Comparison of ENCODE assay signal across 1 cellular context in genomic region chr10:121988361-121989324, GRCh38.
TF ChIP-seq lines count a peak whose summit lies in the region.

Gene TACC2 (plus strand): TSS chr10:121989163. CDS start chr10:122021982, 32,819 bp downstream.

TF ChIP-seq in A549, 52 proteins besides CTCF, POLR2A, EP300 and RAD21 (continued from another document):
- no peak for TF ChIP-seq REST (IDR thresholded peaks at IDR 0.05)
- no peak for TF ChIP-seq MYC (IDR thresholded peaks at IDR 0.05; ENCODE audit: borderline replicate concordance, low read length)
- TF ChIP-seq SMC3 (IDR thresholded peaks at IDR 0.05) = no peak
- TF ChIP-seq RNF2 (IDR thresholded peaks at IDR 0.05; ENCODE audit: borderline replicate concordance, low read depth) = no peak
- no peak for TF ChIP-seq ZNF302 (CRISPR knock-in tag; IDR thresholded peaks at IDR 0.05)
- no peak for TF ChIP-seq TP53 (CRISPR knock-in tag; IDR thresholded peaks at IDR 0.05)
- TF ChIP-seq EHMT2 (IDR thresholded peaks at IDR 0.05; ENCODE audit: low read depth) = no peak
- no peak for TF ChIP-seq CBX2 (IDR thresholded peaks at IDR 0.05; ENCODE audit: borderline replicate concordance, low read depth)
- no peak for TF ChIP-seq HOXA7 (CRISPR knock-in tag; IDR thresholded peaks at IDR 0.05)
- TF ChIP-seq POLR2AphosphoS2 (conservative IDR thresholded peaks at IDR 0.05; ENCODE audit: low read length) = no peak
- TF ChIP-seq NPAS2 (CRISPR knock-in tag; IDR thresholded peaks at IDR 0.05; ENCODE audit: borderline replicate concordance) = no peak
- no peak for TF ChIP-seq BHLHE40 (IDR thresholded peaks at IDR 0.05; ENCODE audit: low read depth, low read length)
- TF ChIP-seq FOXS1 (CRISPR knock-in tag; IDR thresholded peaks at IDR 0.05) = no peak
- TF ChIP-seq KDM1A (IDR thresholded peaks at IDR 0.05; ENCODE audit: low read depth) = no peak
TF ChIP-seq in A549: peak in this region for 0.
